Comparison of ENCODE assay signal across 26 cellular contexts in the genomic region with DNA sequence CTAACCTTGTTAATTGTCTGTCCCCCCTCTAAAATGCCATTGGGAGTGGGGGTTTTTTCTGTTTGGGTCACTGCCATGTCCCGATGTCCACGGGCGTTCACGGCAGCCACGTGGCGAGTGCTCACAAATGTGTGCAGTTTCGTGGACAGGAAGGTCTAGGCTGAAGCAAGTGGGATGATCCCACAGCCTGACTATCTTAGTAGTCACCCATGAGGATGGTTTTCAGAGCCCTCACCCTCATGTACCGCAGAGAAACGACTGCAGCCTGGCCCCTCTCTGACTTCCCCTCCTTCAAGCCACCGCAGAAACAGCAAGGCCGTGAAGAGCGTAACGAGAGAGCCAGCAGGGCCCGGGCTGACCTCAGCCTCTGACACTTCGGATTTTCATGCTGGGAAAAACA.
"Had no signal": no experiment of that assay in that cellular context is flagged by ENCODE, and none has a peak within 500 bp of the region (broad histone marks: within the 10 kb centered on the region; RNA-seq: fewer than 3 reads in every experiment).

No MANE protein-coding gene starts in this region.

- H3K27me3 ChIP-seq: colonic mucosa, esophagus muscularis mucosa, esophagus squamous epithelium, foreskin keratinocyte, gastrocnemius medialis, gastroesophageal sphincter, heart left ventricle had no signal

- H3K4me1 ChIP-seq: colonic mucosa, esophagus muscularis mucosa, esophagus squamous epithelium, gastrocnemius medialis, gastroesophageal sphincter, heart left ventricle had no signal

- H3K4me3 ChIP-seq: colonic mucosa, coronary artery, dorsolateral prefrontal cortex, esophagus muscularis mucosa, esophagus squamous epithelium, gastrocnemius medialis, gastroesophageal sphincter, heart left ventricle had no signal

- FAIRE-seq: colon, endometrium, endothelial cell of umbilical vein, frontal cortex had no signal

- H3K36me3 ChIP-seq: colonic mucosa, esophagus muscularis mucosa, esophagus squamous epithelium, gastrocnemius medialis, gastroesophageal sphincter, heart left ventricle had no signal

- H3K27ac ChIP-seq: colonic mucosa, coronary artery, dorsolateral prefrontal cortex, epithelial cell of prostate, esophagus muscularis mucosa, esophagus squamous epithelium, foreskin keratinocyte, gastrocnemius medialis, gastroesophageal sphincter, heart left ventricle had no signal

- ATAC-seq: effector memory CD8-positive, alpha-beta T cell; esophagus mucosa; foreskin keratinocyte; gastrocnemius medialis; gastroesophageal sphincter; heart left ventricle had no signal

- H3K9me3 ChIP-seq: colonic mucosa, esophagus muscularis mucosa, esophagus squamous epithelium, gastrocnemius medialis, gastroesophageal sphincter, heart left ventricle had no signal

- DNase-seq: colonic mucosa; cortex of kidney; dermis blood vessel endothelial cell; dorsolateral prefrontal cortex; effector CD4-positive, alpha-beta T cell; effector CD8-positive, alpha-beta T cell; effector memory CD4-positive, alpha-beta T cell; effector memory CD8-positive, alpha-beta T cell; endodermal cell; erythroblast; esophagus squamous epithelium; foreskin fibroblast; foreskin keratinocyte; foreskin melanocyte; gastrocnemius medialis; glutamatergic neuron; heart left ventricle had no signal
